In genomic region chr17:15999141-15999973, GRCh38 we compare ENCODE assay signal across 8 cellular contexts. TPM values are rescaled to one million over a fixed set of nuclear protein-coding genes. Genes with fewer than 3 reads are reported as not detected.
DNase-seq lines count a peak whose midpoint lies in the region; ATAC-seq, FAIRE-seq and TF ChIP-seq lines count a peak whose summit lies in the region.

TTC19 (plus strand) TSS chr17:15999824; CDS start chr17:15999849, 25 bp downstream.
A gene with protein sequence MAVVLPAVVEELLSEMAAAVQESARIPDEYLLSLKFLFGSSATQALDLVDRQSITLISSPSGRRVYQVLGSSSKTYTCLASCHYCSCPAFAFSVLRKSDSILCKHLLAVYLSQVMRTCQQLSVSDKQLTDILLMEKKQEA (minus strand): TSS chr17:15999704. CDS start chr17:15999594, 110 bp downstream.

- peak; percentile 74 for FAIRE-seq in H54 (lab: Jason Lieb, UNC)

- H3K4me1 Mint-ChIP-seq in activated T-helper 2 cell treated with anti-CD3 and anti-CD28 coated beads, Interferon-gamma antibody, Interleukin-2, Interleukin-4, amounts not matched to agents 10 μg/mL and 5 μg/mL and 100 μg/mL, durations not matched to agents 14 hours and 24 hours and 36 hours (ENCODE audit: low read depth): peaks cover 24% of the 10 kb centered on the region
- H3K4me1 Mint-ChIP-seq in naive thymus-derived CD8-positive, alpha-beta T cell: peaks cover 22 to 47% (median 35%) of the 10 kb centered on the region in 4 donors
- H3K4me1 Mint-ChIP-seq in stimulated activated naive B cell treated with anti-CD40 and anti-IgM and Interleukin-4, amounts not matched to agents 10 μg/mL and 1 μg/mL and 100 μg/mL, for 72 hours: peaks cover 19 to 43% of the 10 kb centered on the region in 2 donors

- H3K4me3 Mint-ChIP-seq in activated T-helper 2 cell treated with anti-CD3 and anti-CD28 coated beads, Interferon-gamma antibody, Interleukin-2, Interleukin-4, amounts not matched to agents 10 μg/mL and 5 μg/mL and 100 μg/mL, durations not matched to agents 14 hours and 24 hours and 36 hours (ENCODE audit: low read depth): peak within 1 kb of the TSS; percentile 94
- peak within 1 kb of the TSS; percentile 78 to 98 (median 95) for H3K4me3 Mint-ChIP-seq in naive thymus-derived CD8-positive, alpha-beta T cell
- peak within 1 kb of the TSS; percentile 91 to 97 for H3K4me3 Mint-ChIP-seq in stimulated activated naive B cell treated with anti-CD40 and anti-IgM and Interleukin-4, amounts not matched to agents 10 μg/mL and 1 μg/mL and 100 μg/mL, for 72 hours

- TF ChIP-seq POLR2A in H54 (IDR thresholded peaks at IDR 0.05; ENCODE audit: low read depth, low read length): peak; percentile 87; the same call in 1 of the 2 replicates

- peak within 1 kb of the TSS; percentile 96 for H3K27ac ChIP-seq in RWPE1

- DNase-seq in ELR (ENCODE audit: low read depth) (peak; percentile 96), H54 (ENCODE audit: insufficient read length, low spot score) (peak; percentile 91), LoVo (ENCODE audit: low spot score) (peak; percentile 97), RWPE1 (ENCODE audit: low spot score) (peak; percentile 98), fibroblast of mammary gland (ENCODE audit: low read depth) (peak; percentile 93)
- DNase-seq in activated T-helper 2 cell treated with anti-CD3 and anti-CD28 coated beads, Interferon-gamma antibody, Interleukin-2, Interleukin-4, amounts not matched to agents 10 μg/mL and 5 μg/mL and 100 μg/mL, durations not matched to agents 14 hours and 24 hours and 36 hours (ENCODE audit: low spot score): peak; percentile 92
- DNase-seq in naive thymus-derived CD8-positive, alpha-beta T cell: peak; percentile 83 to 94 (median 89)
- peak; percentile 94 for DNase-seq in stimulated activated naive B cell treated with anti-CD40 and anti-IgM and Interleukin-4, amounts not matched to agents 10 μg/mL and 1 μg/mL and 100 μg/mL, for 72 hours

- peak within 1 kb of the TSS; percentile 96 for H3K27ac Mint-ChIP-seq in activated T-helper 2 cell treated with anti-CD3 and anti-CD28 coated beads, Interferon-gamma antibody, Interleukin-2, Interleukin-4, amounts not matched to agents 10 μg/mL and 5 μg/mL and 100 μg/mL, durations not matched to agents 14 hours and 24 hours and 36 hours
- H3K27ac Mint-ChIP-seq in naive thymus-derived CD8-positive, alpha-beta T cell: peak within 1 kb of the TSS; percentile 92 to 99 (median 98)
- H3K27ac Mint-ChIP-seq in stimulated activated naive B cell treated with anti-CD40 and anti-IgM and Interleukin-4, amounts not matched to agents 10 μg/mL and 1 μg/mL and 100 μg/mL, for 72 hours: peak within 1 kb of the TSS; percentile 96

- ATAC-seq in naive thymus-derived CD8-positive, alpha-beta T cell: peak; percentile 80 to 85
- peak; percentile 91 to 94 for ATAC-seq in stimulated activated naive B cell treated with anti-CD40 and anti-IgM and Interleukin-4, amounts not matched to agents 10 μg/mL and 1 μg/mL and 100 μg/mL, for 72 hours (replicated peaks)

- CTCF ChIA-PET in RWPE1 (lab: Yijun Ruan, JAX): interaction anchor here (0.7 to 1.7 kb wide), 4 partner anchors 13 to 218 kb away, joined by 3 to 12 read pairs (median 3); partner anchors contain the start of gene ADORA2B

- H3K4me3 ChIP-seq in fibroblast of mammary gland (ENCODE audit: control insufficient read depth, low read depth, low read length): peak within 1 kb of the TSS; percentile 89

- intact Hi-C loops in activated T-helper 2 cell treated with anti-CD3 and anti-CD28 coated beads, Interferon-gamma antibody, Interleukin-2, Interleukin-4, amounts not matched to agents 10 μg/mL and 5 μg/mL and 100 μg/mL, durations not matched to agents 14 hours and 24 hours and 36 hours (cut with micrococcal nuclease): loop anchor here (1.0 to 5.0 kb wide), 5 partner anchors 40 to 382 kb away; partner anchors contain the start of gene UBB

- peaks cover 9% of the 10 kb centered on the region for H3K9me3 Mint-ChIP-seq in activated T-helper 2 cell treated with anti-CD3 and anti-CD28 coated beads, Interferon-gamma antibody, Interleukin-2, Interleukin-4, amounts not matched to agents 10 μg/mL and 5 μg/mL and 100 μg/mL, durations not matched to agents 14 hours and 24 hours and 36 hours
- no peaks in the 10 kb centered on the region for H3K9me3 Mint-ChIP-seq in naive thymus-derived CD8-positive, alpha-beta T cell
- H3K9me3 Mint-ChIP-seq in stimulated activated naive B cell treated with anti-CD40 and anti-IgM and Interleukin-4, amounts not matched to agents 10 μg/mL and 1 μg/mL and 100 μg/mL, for 72 hours: no peaks in the 10 kb centered on the region

- TF ChIP-seq CTCF in RWPE1 (conservative IDR thresholded peaks at IDR 0.05; ENCODE audit: low read depth) (no peak), fibroblast of mammary gland (conservative IDR thresholded peaks at IDR 0.05; ENCODE audit: control insufficient read depth, insufficient read depth, low read depth, low read length) (no peak)

- peaks cover 40% of the 10 kb centered on the region for H3K36me3 Mint-ChIP-seq in activated T-helper 2 cell treated with anti-CD3 and anti-CD28 coated beads, Interferon-gamma antibody, Interleukin-2, Interleukin-4, amounts not matched to agents 10 μg/mL and 5 μg/mL and 100 μg/mL, durations not matched to agents 14 hours and 24 hours and 36 hours (ENCODE audit: low read depth)
- peaks cover 3 to 57% (median 18%) of the 10 kb centered on the region in 3 donors for H3K36me3 Mint-ChIP-seq in naive thymus-derived CD8-positive, alpha-beta T cell
- H3K36me3 Mint-ChIP-seq in stimulated activated naive B cell treated with anti-CD40 and anti-IgM and Interleukin-4, amounts not matched to agents 10 μg/mL and 1 μg/mL and 100 μg/mL, for 72 hours: peaks cover 24 to 34% of the 10 kb centered on the region in 2 donors

- POLR2A ChIA-PET in RWPE1 (lab: Yijun Ruan, JAX; ENCODE audit: low non-redundant PET): interaction anchor here (0.7 to 1.7 kb wide), 4 partner anchors 49 to 344 kb away, joined by 3 to 12 read pairs (median 6); partner anchors contain the start of gene ADORA2B
- POLR2A ChIA-PET in naive thymus-derived CD8-positive, alpha-beta T cell (lab: Charles Lee): interaction anchor here (0.5 to 2.0 kb wide), 7 partner anchors 11 to 510 kb away, joined by 3 to 14 read pairs (median 3); partner anchors contain the start of gene ADORA2B

- H3K27me3 Mint-ChIP-seq in activated T-helper 2 cell treated with anti-CD3 and anti-CD28 coated beads, Interferon-gamma antibody, Interleukin-2, Interleukin-4, amounts not matched to agents 10 μg/mL and 5 μg/mL and 100 μg/mL, durations not matched to agents 14 hours and 24 hours and 36 hours (ENCODE audit: low read depth): no peaks in the 10 kb centered on the region
- H3K27me3 Mint-ChIP-seq in naive thymus-derived CD8-positive, alpha-beta T cell: no peaks in the 10 kb centered on the region
- H3K27me3 Mint-ChIP-seq in stimulated activated naive B cell treated with anti-CD40 and anti-IgM and Interleukin-4, amounts not matched to agents 10 μg/mL and 1 μg/mL and 100 μg/mL, for 72 hours: no peaks in the 10 kb centered on the region

RNA-seq across cellular contexts. Expression of gene TTC19, which starts in this region (rescaled TPM):
- total RNA-seq in activated T-helper 2 cell treated with anti-CD3 and anti-CD28 coated beads, Interferon-gamma antibody, Interleukin-2, Interleukin-4, amounts not matched to agents 10 μg/mL and 5 μg/mL and 100 μg/mL, durations not matched to agents 14 hours and 24 hours and 36 hours: 32.7 and 35.3 TPM in 2 replicates
- total RNA-seq in naive thymus-derived CD8-positive, alpha-beta T cell: 10 to 100 TPM; 37.0 to 37.6 TPM
- 10 to 100 TPM; 31.6 to 39.6 (median 35.1) TPM for polyA plus RNA-seq in naive thymus-derived CD8-positive, alpha-beta T cell

RNA-seq across cellular contexts. Expression of the second gene that starts in this region (rescaled TPM):
- 12.8 and 14.2 TPM in 2 replicates for total RNA-seq in activated T-helper 2 cell treated with anti-CD3 and anti-CD28 coated beads, Interferon-gamma antibody, Interleukin-2, Interleukin-4, amounts not matched to agents 10 μg/mL and 5 μg/mL and 100 μg/mL, durations not matched to agents 14 hours and 24 hours and 36 hours
- total RNA-seq in naive thymus-derived CD8-positive, alpha-beta T cell: 10 to 100 TPM; 37.3 to 37.6 TPM
- 10 to 100 TPM; 60.9 to 87.3 (median 69.3) TPM for polyA plus RNA-seq in naive thymus-derived CD8-positive, alpha-beta T cell

Comparison
In these comparisons a context has a peak if more than half of its experiments do, and no peak if none do; other contexts are left out.
1. Peak in every context shown above with its lines: DNase-seq, ATAC-seq, H3K4me3 ChIP-seq and H3K27ac ChIP-seq.